ENCODE assay signal across 23 cellular contexts in the genomic region with DNA sequence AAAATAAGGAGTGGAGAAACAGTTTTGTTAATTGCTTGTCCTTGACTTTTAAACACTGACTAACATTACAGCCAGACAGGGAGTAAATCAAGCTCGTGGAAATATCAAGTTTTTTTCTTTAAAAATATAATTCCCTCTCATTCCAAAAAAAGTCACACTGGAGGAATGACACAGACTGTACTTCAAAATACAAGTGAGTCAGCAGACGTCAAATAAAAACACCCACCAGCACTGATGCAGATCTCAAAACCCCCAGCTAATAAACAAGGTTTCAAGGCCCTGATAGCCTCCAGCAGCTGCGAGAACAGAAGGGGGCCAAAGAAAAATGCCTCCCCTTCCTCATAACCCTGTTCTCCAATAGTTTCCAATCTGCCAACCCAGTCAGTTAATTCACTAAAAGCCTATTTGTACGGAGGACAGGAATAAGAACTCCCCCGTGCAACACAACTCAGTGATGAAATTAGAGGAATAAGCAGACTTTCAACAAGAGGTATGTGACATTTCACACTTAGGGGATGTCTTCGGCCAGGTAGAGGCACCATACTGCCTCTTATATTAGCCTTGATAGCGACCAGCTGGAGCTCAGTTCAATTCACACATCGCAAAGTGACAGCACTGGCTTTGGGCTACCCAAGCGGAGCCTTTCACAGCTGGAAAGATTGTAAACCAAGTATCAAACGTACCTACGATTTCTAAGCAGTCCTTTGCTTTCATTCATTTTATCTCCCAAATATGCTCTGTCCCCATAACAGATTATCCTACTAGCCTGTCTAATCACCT.
"Had no signal": no experiment of that assay in that cellular context is flagged by ENCODE, and none has a peak within 500 bp of the region (broad histone marks: within the 10 kb centered on the region; RNA-seq: fewer than 3 reads in every experiment).

No MANE protein-coding gene starts in this region.

- H3K27me3 Mint-ChIP-seq: activated B cell treated with CpG ODN at 0.5 μM for 24 hours; activated CD4-positive, alpha-beta memory T cell treated with anti-CD3 and anti-CD28 coated beads, Interleukin-2, amount 10 ng/mL, durations not matched to agents 7 days and 5 days; activated naive CD8-positive, alpha-beta T cell treated with anti-CD3 and anti-CD28 coated beads for 36 hours; dendritic cell treated with granulocyte-macrophage colony-stimulating factor and Interleukin-4, amounts not matched to agents 40 ng/mL and 50 ng/mL, for 4 days had no signal

- DNase-seq: activated B cell treated with CpG ODN at 0.5 μM for 24 hours; activated CD4-positive, alpha-beta memory T cell treated with anti-CD3 and anti-CD28 coated beads, Interleukin-2, amount 10 ng/mL, durations not matched to agents 7 days and 5 days; activated CD4-positive, alpha-beta T cell treated with anti-CD3 and anti-CD28 coated beads for 48 hours; activated CD8-positive, alpha-beta memory T cell treated with anti-CD3 and anti-CD28 coated beads, Interleukin-2, amount 10 ng/mL, durations not matched to agents 7 days and 5 days; activated naive CD8-positive, alpha-beta T cell treated with anti-CD3 and anti-CD28 coated beads for 36 hours; anterior cingulate cortex; effector memory CD4-positive, alpha-beta T cell; esophagus squamous epithelium; head of caudate nucleus; kidney; left ventricle myocardium inferior; mammary epithelial cell; naive B cell; ovary; right lobe of liver; SK-N-SH; spleen; stimulated activated CD8-positive, alpha-beta memory T cell treated with anti-CD3 and anti-CD28 coated beads, Interleukin-4, amount 100 ng/mL, for 48 hours; stimulated activated naive CD4-positive, alpha-beta T cell had no signal

- H3K27me3 ChIP-seq: esophagus squamous epithelium, ovary, right lobe of liver, spleen, tibial nerve, vagina had no signal

- H3K4me1 ChIP-seq: esophagus squamous epithelium, left ventricle myocardium inferior, right lobe of liver, spleen, tibial nerve, vagina had no signal

- H3K4me2 ChIP-seq: SK-N-SH had no signal

- H3K36me3 ChIP-seq: esophagus squamous epithelium, left ventricle myocardium inferior, ovary, right lobe of liver, spleen, tibial nerve, vagina had no signal

- H3K9me3 Mint-ChIP-seq: activated B cell treated with CpG ODN at 0.5 μM for 24 hours; activated CD4-positive, alpha-beta memory T cell treated with anti-CD3 and anti-CD28 coated beads, Interleukin-2, amount 10 ng/mL, durations not matched to agents 7 days and 5 days had no signal

- H3K9me3 ChIP-seq: esophagus squamous epithelium, ovary, right lobe of liver, SK-N-SH, vagina had no signal

- H3K9ac ChIP-seq: SK-N-SH had no signal

- H3K4me3 ChIP-seq: esophagus squamous epithelium, left ventricle myocardium inferior, ovary, right lobe of liver, spleen, tibial nerve, vagina had no signal

- ATAC-seq: activated CD8-positive, alpha-beta memory T cell treated with anti-CD3 and anti-CD28 coated beads, Interleukin-2, amount 10 ng/mL, durations not matched to agents 7 days and 5 days; right lobe of liver had no signal

- H3K27ac Mint-ChIP-seq: activated B cell treated with CpG ODN at 0.5 μM for 24 hours; activated CD4-positive, alpha-beta memory T cell treated with anti-CD3 and anti-CD28 coated beads, Interleukin-2, amount 10 ng/mL, durations not matched to agents 7 days and 5 days; activated CD8-positive, alpha-beta memory T cell treated with anti-CD3 and anti-CD28 coated beads, Interleukin-2, amount 10 ng/mL, durations not matched to agents 7 days and 5 days; activated naive CD8-positive, alpha-beta T cell treated with anti-CD3 and anti-CD28 coated beads for 36 hours; dendritic cell treated with granulocyte-macrophage colony-stimulating factor and Interleukin-4, amounts not matched to agents 40 ng/mL and 50 ng/mL, for 4 days; T-helper 2 cell treated with Interferon-gamma antibody and Interleukin-4, amounts not matched to agents 5 μg/mL and 100 μg/mL, for 36 hours had no signal

- H3K4me1 Mint-ChIP-seq: activated B cell treated with CpG ODN at 0.5 μM for 24 hours; activated CD4-positive, alpha-beta memory T cell treated with anti-CD3 and anti-CD28 coated beads, Interleukin-2, amount 10 ng/mL, durations not matched to agents 7 days and 5 days; activated CD8-positive, alpha-beta memory T cell treated with anti-CD3 and anti-CD28 coated beads, Interleukin-2, amount 10 ng/mL, durations not matched to agents 7 days and 5 days; activated naive CD8-positive, alpha-beta T cell treated with anti-CD3 and anti-CD28 coated beads for 36 hours; naive B cell had no signal

- H3K36me3 Mint-ChIP-seq: activated CD8-positive, alpha-beta memory T cell treated with anti-CD3 and anti-CD28 coated beads, Interleukin-2, amount 10 ng/mL, durations not matched to agents 7 days and 5 days; activated naive CD8-positive, alpha-beta T cell treated with anti-CD3 and anti-CD28 coated beads for 36 hours; naive B cell had no signal

- H3K27ac ChIP-seq: esophagus squamous epithelium, left ventricle myocardium inferior, ovary, right lobe of liver, spleen, tibial nerve, vagina had no signal

- H3K4me3 Mint-ChIP-seq: activated B cell treated with CpG ODN at 0.5 μM for 24 hours; activated CD4-positive, alpha-beta memory T cell treated with anti-CD3 and anti-CD28 coated beads, Interleukin-2, amount 10 ng/mL, durations not matched to agents 7 days and 5 days; activated CD8-positive, alpha-beta memory T cell treated with anti-CD3 and anti-CD28 coated beads, Interleukin-2, amount 10 ng/mL, durations not matched to agents 7 days and 5 days; activated naive CD8-positive, alpha-beta T cell treated with anti-CD3 and anti-CD28 coated beads for 36 hours; dendritic cell treated with granulocyte-macrophage colony-stimulating factor and Interleukin-4, amounts not matched to agents 40 ng/mL and 50 ng/mL, for 4 days; naive B cell; T-helper 2 cell treated with Interferon-gamma antibody and Interleukin-4, amounts not matched to agents 5 μg/mL and 100 μg/mL, for 36 hours had no signal
